Comparison of ENCODE assay signal across 1 cellular context in the genomic region with DNA sequence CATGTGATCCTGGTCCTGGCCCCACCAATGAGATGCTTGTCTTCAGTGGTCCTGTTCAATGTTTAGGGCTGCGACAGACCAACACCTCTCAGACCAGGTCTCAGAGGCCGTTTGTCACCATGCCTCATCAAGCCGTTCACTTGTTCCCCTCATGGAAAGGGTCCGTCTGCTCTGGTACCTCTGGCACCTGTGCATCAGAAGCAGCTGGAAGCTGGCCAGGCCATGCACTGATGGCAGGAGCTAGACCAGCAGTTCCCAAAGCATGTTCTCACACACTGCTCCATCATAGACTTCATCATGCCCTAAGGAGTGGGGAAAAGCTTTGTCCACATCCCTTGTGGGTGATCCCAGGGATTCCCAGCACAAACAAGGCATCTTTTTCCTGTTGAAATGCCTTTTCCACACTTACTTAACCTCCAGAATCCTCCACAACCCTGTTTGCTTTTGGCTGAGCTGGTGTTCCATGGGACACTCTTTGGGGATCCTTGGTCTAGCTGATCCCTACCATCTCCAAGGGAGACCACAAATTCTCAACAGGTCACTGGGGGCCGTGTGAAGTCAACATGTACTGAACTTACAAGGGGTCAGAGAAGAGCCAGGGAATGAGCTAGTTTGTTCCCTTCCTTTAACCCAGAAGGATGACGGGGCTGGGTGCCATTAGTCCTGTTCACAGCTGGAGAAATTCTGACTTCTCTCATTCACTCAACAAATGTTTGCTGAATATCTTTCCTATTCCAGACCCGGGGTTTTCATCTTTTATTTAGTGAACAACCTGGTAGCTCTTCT.
TF ChIP-seq lines count a peak whose summit lies in the region.

No MANE protein-coding gene starts in this region.

TF ChIP-seq in H1, 55 proteins besides CTCF, POLR2A, EP300 and RAD21:
- TF ChIP-seq CEBPB (IDR thresholded peaks at IDR 0.05; ENCODE audit: low read depth, low read length) (no peak), BACH1 (IDR thresholded peaks at IDR 0.05; ENCODE audit: low read length) (no peak), PHF8 (conservative IDR thresholded peaks at IDR 0.05; ENCODE audit: low read depth, low read length) (no peak), NRF1 (IDR thresholded peaks at IDR 0.05; ENCODE audit: low read depth, low read length) (no peak), BCL11A (IDR thresholded peaks at IDR 0.05; ENCODE audit: low read depth in 2 of 2, low read length in 2 of 2) (no peak), TAF1 (IDR thresholded peaks at IDR 0.05; ENCODE audit: low read depth, low read length) (no peak), KDM5A (IDR thresholded peaks at IDR 0.05; ENCODE audit: low read length) (no peak), EGR1 (IDR thresholded peaks at IDR 0.05; ENCODE audit: borderline replicate concordance, low read depth, low read length) (no peak), SP4 (IDR thresholded peaks at IDR 0.05; ENCODE audit: low read length) (no peak), TBP (IDR thresholded peaks at IDR 0.05; ENCODE audit: low read depth, low read length) (no peak), KDM1A (IDR thresholded peaks at IDR 0.05; ENCODE audit: borderline replicate concordance, low read length) (no peak), KDM4A (IDR thresholded peaks at IDR 0.05; ENCODE audit: low read depth, low read length, severe bottlenecking) (no peak), HDAC2 (IDR thresholded peaks at IDR 0.05; ENCODE audit: borderline replicate concordance in 1 of 2, low read depth in 2 of 2, low read length in 2 of 2) (no peak), CHD1 (IDR thresholded peaks at IDR 0.05; ENCODE audit: low read depth, low read length) (no peak), TAF7 (optimal IDR thresholded peaks at IDR 0.05; ENCODE audit: borderline replicate concordance, low read depth, low read length) (no peak), ZNF274 (IDR thresholded peaks at IDR 0.05; ENCODE audit: borderline replicate concordance, extremely low read depth, low read length) (no peak), CHD7 (IDR thresholded peaks at IDR 0.05; ENCODE audit: insufficient replicate concordance, low read length) (no peak), ATF2 (IDR thresholded peaks at IDR 0.05; ENCODE audit: low read length) (no peak), SUZ12 (IDR thresholded peaks at IDR 0.05; ENCODE audit: low read length) (no peak)
